Comparison of ENCODE assay signal across 27 cellular contexts in genomic region chr7:110076194-110076593, GRCh38.
"Had no signal": no experiment of that assay in that cellular context is flagged by ENCODE, and none has a peak within 500 bp of the region (broad histone marks: within the 10 kb centered on the region; RNA-seq: fewer than 3 reads in every experiment).

No MANE protein-coding gene starts in this region.

- H3K9me3 ChIP-seq: colonic mucosa, esophagus muscularis mucosa, esophagus squamous epithelium, gastrocnemius medialis had no signal

- H3K4me1 ChIP-seq: colonic mucosa, esophagus muscularis mucosa, esophagus squamous epithelium, foreskin keratinocyte, gastrocnemius medialis, gastroesophageal sphincter, heart left ventricle, heart right ventricle had no signal

- ATAC-seq: effector memory CD8-positive, alpha-beta T cell; esophagus mucosa; foreskin keratinocyte; gastrocnemius medialis; gastroesophageal sphincter; heart left ventricle; heart right ventricle had no signal

- FAIRE-seq: colon, endometrium, endothelial cell of umbilical vein, frontal cortex had no signal

- H3K27me3 ChIP-seq: colonic mucosa, dorsolateral prefrontal cortex, esophagus muscularis mucosa, esophagus squamous epithelium, foreskin keratinocyte, gastrocnemius medialis, gastroesophageal sphincter, heart left ventricle, heart right ventricle had no signal

- H3K4me3 ChIP-seq: colonic mucosa, coronary artery, dorsolateral prefrontal cortex, esophagus muscularis mucosa, esophagus squamous epithelium, gastrocnemius medialis, gastroesophageal sphincter, heart left ventricle, heart right ventricle had no signal

- DNase-seq: colonic mucosa; cortex of kidney; dermis blood vessel endothelial cell; dorsolateral prefrontal cortex; effector CD4-positive, alpha-beta T cell; effector CD8-positive, alpha-beta T cell; effector memory CD4-positive, alpha-beta T cell; effector memory CD8-positive, alpha-beta T cell; endodermal cell; erythroblast; esophagus squamous epithelium; foreskin keratinocyte; foreskin melanocyte; gastrocnemius medialis; glutamatergic neuron; head of caudate nucleus; heart left ventricle; heart right ventricle had no signal

- H3K27ac ChIP-seq: colonic mucosa, coronary artery, epithelial cell of prostate, esophagus muscularis mucosa, esophagus squamous epithelium, foreskin keratinocyte, gastrocnemius medialis, gastroesophageal sphincter, heart left ventricle, heart right ventricle had no signal

- H3K36me3 ChIP-seq: colonic mucosa, esophagus muscularis mucosa, esophagus squamous epithelium, gastrocnemius medialis, gastroesophageal sphincter, heart left ventricle, heart right ventricle had no signal
